Comparison of ENCODE assay signal across 10 cellular contexts in genomic region chr22:20566420-20567260, GRCh38. TPM values are rescaled to one million over a fixed set of nuclear protein-coding genes. Genes with fewer than 3 reads are reported as not detected.
DNase-seq lines count a peak whose midpoint lies in the region; ATAC-seq and TF ChIP-seq lines count a peak whose summit lies in the region.
"Had no signal": no experiment of that assay in that cellular context is flagged by ENCODE, and none has a peak within 500 bp of the region (broad histone marks: within the 10 kb centered on the region; RNA-seq: fewer than 3 reads in every experiment).

No MANE protein-coding gene starts in this region.

- H3K4me1 ChIP-seq in CD8-positive, alpha-beta T cell (ENCODE audit: insufficient read depth, low read length) = peaks cover 90% of the 10 kb centered on the region
- peaks cover 11% of the 10 kb centered on the region for H3K4me1 ChIP-seq in HAP-1

- H3K4me3 Mint-ChIP-seq in CD8-positive, alpha-beta T cell = peak overlapping the region; percentile 65

- peak overlapping the region; percentile 96 for H3K27ac Mint-ChIP-seq in CD8-positive, alpha-beta T cell

- intact Hi-C loops in CD8-positive, alpha-beta T cell (cut with DNase I, micrococcal nuclease) = loop anchor here in 1 of 2 experiments (1.0 to 5.0 kb wide), 5 partner anchors 9 to 244 kb away; partner anchors contain the start of gene DGCR6L
- intact Hi-C loops in posterior vena cava (cut with DNase I) = no loop called here

- no peaks in the 10 kb centered on the region for H3K9me3 ChIP-seq in CD8-positive, alpha-beta T cell (ENCODE audit: low read length)
- no peaks in the 10 kb centered on the region for H3K9me3 ChIP-seq in HAP-1

- no peak overlapping the region for H3K4me3 ChIP-seq in CD8-positive, alpha-beta T cell (ENCODE audit: low read depth, low read length)
- no peak overlapping the region for H3K4me3 ChIP-seq in HAP-1
- H3K4me3 ChIP-seq: GM12878 had no signal

- CTCF ChIA-PET in CD8-positive, alpha-beta T cell (lab: Charles Lee) = interaction anchor here (0.8 to 16.0 kb wide), 16 partner anchors 8 to 175 kb away, joined by 3 to 382 read pairs (median 6); partner anchors contain the start of gene MED15

- POLR2A ChIA-PET in CD8-positive, alpha-beta T cell (lab: Charles Lee) = interaction anchor here (0.5 to 10.1 kb wide), 15 partner anchors 10 to 323 kb away, joined by 3 to 308 read pairs (median 3); partner anchors contain the start of gene MED15

- H3K9me3 Mint-ChIP-seq in CD8-positive, alpha-beta T cell = no peaks in the 10 kb centered on the region
- H3K9me3 Mint-ChIP-seq: naive B cell had no signal

- no peaks in the 10 kb centered on the region for H3K27me3 ChIP-seq in CD8-positive, alpha-beta T cell (ENCODE audit: insufficient read depth, low read length)
- no peaks in the 10 kb centered on the region for H3K27me3 ChIP-seq in HAP-1 (ENCODE audit: low read depth)

- H3K27ac ChIP-seq in CD8-positive, alpha-beta T cell (ENCODE audit: low read depth, low read length) = peak overlapping the region; percentile 50
- peak overlapping the region; percentile 57 for H3K27ac ChIP-seq in VCaP
- H3K27ac ChIP-seq in cingulate gyrus (ENCODE audit: low read depth, low read length) = peak overlapping the region; percentile 25

- peak; percentile 60 for ATAC-seq in CD8-positive, alpha-beta T cell
- ATAC-seq in GM21390 (IDR thresholded peaks at IDR 0.05; ENCODE audit: unreplicated experiment) (no peak), GM21717 (IDR thresholded peaks at IDR 0.05; ENCODE audit: unreplicated experiment) (no peak)
- ATAC-seq: GM12878 had no signal

- peaks cover 83% of the 10 kb centered on the region for H3K36me3 Mint-ChIP-seq in CD8-positive, alpha-beta T cell

- in situ Hi-C loops in HAP-1 (cut with MboI; ENCODE audit: low sequenced_read_pairs) = no loop called here

- peak; percentile 57 to 93 (median 84) for DNase-seq in CD8-positive, alpha-beta T cell
- DNase-seq in posterior vena cava (ENCODE audit: low spot score) = peak; percentile 87
- no peak for DNase-seq in HAP-1 (ENCODE audit: low spot score in 2 of 2)
- DNase-seq in NCI-H2196 (lab: John Stamatoyannopoulos, UW; ENCODE audit: unreplicated experiment) = no peak
- DNase-seq: naive B cell had no signal

- peaks cover 35% of the 10 kb centered on the region for H3K36me3 ChIP-seq in CD8-positive, alpha-beta T cell (ENCODE audit: insufficient read depth, low read length)
- H3K36me3 ChIP-seq in HAP-1 (replicated peaks) = peaks cover 73% of the 10 kb centered on the region

- no peak for TF ChIP-seq CTCF in CD8-positive, alpha-beta T cell (IDR thresholded peaks at IDR 0.05)
- TF ChIP-seq CTCF in VCaP (conservative IDR thresholded peaks at IDR 0.05) = no peak

- H3K4me1 Mint-ChIP-seq in CD8-positive, alpha-beta T cell (ENCODE audit: low read depth) = peaks cover 89% of the 10 kb centered on the region

- no peaks in the 10 kb centered on the region for H3K27me3 Mint-ChIP-seq in CD8-positive, alpha-beta T cell (ENCODE audit: low read depth)
- H3K27me3 Mint-ChIP-seq: naive B cell had no signal

RNA-seq across cellular contexts. Expression of gene MED15, which starts 59.2 kb away (rescaled TPM):
- 100 to 1,000 TPM; 316 TPM for total RNA-seq in CD8-positive, alpha-beta T cell
- 10 to 100 TPM; 75.9 to 80.5 TPM for total RNA-seq in posterior vena cava

Comparison
In these comparisons a context has a peak if more than half of its experiments do, and no peak if none do; other contexts are left out.
1. DNase-seq: peak in CD8-positive, alpha-beta T cell (7 of 7) and posterior vena cava (single experiment); none in HAP-1 (0 of 2) and NCI-H2196 (single experiment).
2. Peak in every context shown above with its lines, with median percentiles within 50 percentile points of each other: H3K27ac ChIP-seq.